Comparison of ENCODE assay signal across 10 cellular contexts in genomic region chr2:16623046-16623445, GRCh38. TPM values are rescaled to one million over a fixed set of nuclear protein-coding genes. Genes with fewer than 3 reads are reported as not detected.
A peak's percentile ranks its signal among the peaks of the same experiment; 100 is the strongest.
DNase-seq lines count a peak whose midpoint lies in the region; FAIRE-seq and TF ChIP-seq lines count a peak whose summit lies in the region.
"Had no signal": no experiment of that assay in that cellular context is flagged by ENCODE, and none has a peak within 500 bp of the region (broad histone marks: within the 10 kb centered on the region; RNA-seq: fewer than 3 reads in every experiment).

No MANE protein-coding gene starts in this region.

- peaks cover 34 to 47% (median 37%) of the 10 kb centered on the region in 3 donors for H3K4me1 ChIP-seq in skeletal muscle tissue (ENCODE audit: control insufficient read depth in 3 of 3, insufficient read depth in 3 of 3, low read length in 3 of 3)
- H3K4me1 ChIP-seq: parathyroid adenoma had no signal

- FAIRE-seq in frontal cortex (lab: Jason Lieb, UNC): no peak

- no peaks in the 10 kb centered on the region for H3K27me3 ChIP-seq in HL-60 (ENCODE audit: insufficient read depth, poor library complexity, severe bottlenecking)
- H3K27me3 ChIP-seq in skeletal muscle tissue (ENCODE audit: control insufficient read depth in 3 of 3, insufficient read depth in 3 of 3, low read length in 3 of 3): no peaks in the 10 kb centered on the region

- H3K9ac ChIP-seq in SK-N-MC (ENCODE audit: insufficient read length) (no peak overlapping the region), skeletal muscle tissue (ENCODE audit: low read depth in 1 of 3, low read length in 3 of 3) (no peak overlapping the region)
- H3K9ac ChIP-seq: parathyroid adenoma had no signal

- DNase-seq in HL-60 (ENCODE audit: low read depth in 1 of 2, low spot score in 1 of 2): no peak
- no peak for DNase-seq in SK-N-MC (ENCODE audit: low read depth, low spot score)
- DNase-seq in glomerular visceral epithelial cell (ENCODE audit: extremely low spot score): peak; percentile 96
- no peak for DNase-seq in frontal cortex (ENCODE audit: low spot score in 2 of 2)
- DNase-seq in caudate nucleus (lab: John Stamatoyannopoulos, UW): no peak
- no peak for DNase-seq in hepatic stellate cell (ENCODE audit: low spot score)
- DNase-seq: DMS79, NCI-H2227 treated with DMSO at 0.1 percent for 48 hours had no signal

- no peaks in the 10 kb centered on the region for H3K9me3 ChIP-seq in SK-N-MC (ENCODE audit: low read depth, low read length)
- H3K9me3 ChIP-seq in skeletal muscle tissue (ENCODE audit: control insufficient read depth in 3 of 3, low read length in 3 of 3): no peaks in the 10 kb centered on the region

- no peak overlapping the region for H3K4me3 ChIP-seq in HL-60 (replicated peaks; ENCODE audit: insufficient read depth, low read length)
- H3K4me3 ChIP-seq in SK-N-MC: no peak overlapping the region
- no peak overlapping the region for H3K4me3 ChIP-seq in skeletal muscle tissue (ENCODE audit: low read length in 3 of 3)

- no peak for TF ChIP-seq CTCF in HL-60 (IDR thresholded peaks at IDR 0.05; ENCODE audit: insufficient read depth, low read length)

- H3K36me3 ChIP-seq in SK-N-MC (ENCODE audit: insufficient read depth, low read length): peaks cover 50% of the 10 kb centered on the region
- H3K36me3 ChIP-seq in skeletal muscle tissue (ENCODE audit: control insufficient read depth in 3 of 3, insufficient read depth in 3 of 3, low read length in 3 of 3): peaks cover 2 to 18% (median 9%) of the 10 kb centered on the region in 3 donors

- H3K27ac ChIP-seq in HL-60 (replicated peaks) (peak overlapping the region; percentile 84), SK-N-MC (peak overlapping the region; percentile 85), skeletal muscle tissue (ENCODE audit: low read depth, low read length) (peak overlapping the region; percentile 63), caudate nucleus (ENCODE audit: low read depth, low read length) (no peak overlapping the region)
- H3K27ac ChIP-seq: parathyroid adenoma had no signal

RNA-seq across cellular contexts. Expression of gene CYRIA, which starts 42.6 kb away (rescaled TPM):
- total RNA-seq in skeletal muscle tissue (4.7 TPM), frontal cortex (227 TPM)

Comparison
In these comparisons a context has a peak if more than half of its experiments do, and no peak if none do; other contexts are left out.
1. RNA of gene CYRIA, which starts 42.6 kb away (total RNA-seq): 227 TPM in frontal cortex (single experiment); 4.7 TPM in skeletal muscle tissue (single experiment); every median in the first group is over 10 times any median in the second.